In the genomic region with DNA sequence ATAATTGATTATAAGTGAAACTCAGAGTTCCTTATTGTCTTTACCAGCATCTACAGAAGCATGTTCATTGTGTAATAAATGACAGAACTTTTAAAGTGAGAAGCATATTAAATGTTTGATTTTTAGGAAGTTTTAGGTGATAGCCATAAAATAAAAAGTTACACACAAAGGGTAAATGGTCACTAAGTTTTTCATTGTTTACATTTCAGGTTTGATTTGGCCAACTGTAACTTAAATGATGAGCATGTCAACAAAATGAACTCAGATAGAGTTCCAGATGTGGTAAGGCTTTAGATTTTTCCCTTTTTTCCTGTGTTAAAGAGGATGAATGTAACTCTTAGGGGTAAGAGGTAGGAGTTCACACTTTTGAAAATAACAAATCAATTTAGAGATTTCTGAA, we compare ENCODE assay signal across 22 cellular contexts. TPM values are rescaled to one million over a fixed set of nuclear protein-coding genes. Genes with fewer than 3 reads are reported as not detected.
DNase-seq lines count a peak whose midpoint lies in the region; ATAC-seq, FAIRE-seq and TF ChIP-seq lines count a peak whose summit lies in the region.
"Had no signal": no experiment of that assay in that cellular context is flagged by ENCODE, and none has a peak within 500 bp of the region (broad histone marks: within the 10 kb centered on the region; RNA-seq: fewer than 3 reads in every experiment).

No MANE protein-coding gene starts in this region.

- H3K27ac ChIP-seq in right lobe of liver: no peak overlapping the region
- H3K27ac ChIP-seq in HepG2 (ENCODE audit: extremely low read length, insufficient read depth, low read length): no peak overlapping the region
- H3K27ac ChIP-seq: 22Rv1; A549; BLaER1 treated with 17β-estradiol and CSF1 and Interleukin-3, amounts not matched to agents 10 nM and 100 nM had no signal

- H3K27me3 ChIP-seq in right lobe of liver (no peaks in the 10 kb centered on the region), HepG2 (ENCODE audit: control insufficient read depth in 1 of 2, insufficient read depth in 2 of 2, low read length in 2 of 2) (no peaks in the 10 kb centered on the region)
- H3K27me3 ChIP-seq: BLaER1 treated with 17β-estradiol and CSF1 and Interleukin-3, amounts not matched to agents 10 nM and 100 nM had no signal

- H3K36me3 ChIP-seq in right lobe of liver (peaks cover 5 to 78% (median 40%) of the 10 kb centered on the region in 4 donors), HepG2 (replicated peaks in 1 of 2; ENCODE audit: control insufficient read depth in 1 of 2, insufficient read depth in 2 of 2, low read length in 2 of 2) (peaks cover 8 to 65% of the 10 kb centered on the region in 2 experiments)

- H3K4me3 ChIP-seq in right lobe of liver: no peak overlapping the region
- H3K4me3 ChIP-seq in HepG2 (replicated peaks in 1 of 3; ENCODE audit: insufficient read depth in 1 of 3, low read depth in 2 of 3, low read length in 3 of 3): no peak overlapping the region
- no peak overlapping the region for H3K4me3 ChIP-seq in LNCaP clone FGC (ENCODE audit: low read depth, low read length)
- H3K4me3 ChIP-seq: A549; BLaER1 treated with 17β-estradiol and CSF1 and Interleukin-3, amounts not matched to agents 10 nM and 100 nM; GM12878 had no signal

- ATAC-seq in right lobe of liver (peak in 3 of 4 donors; percentile 21 to 59 (median 43)), HepG2 (no peak), GM18502 (IDR thresholded peaks at IDR 0.05; ENCODE audit: poor library complexity, unreplicated experiment) (no peak)
- ATAC-seq: A549, GM12878 had no signal

- TF ChIP-seq CTCF in right lobe of liver (IDR thresholded peaks at IDR 0.05) (no peak), HepG2 (CRISPR knock-in tag; IDR thresholded peaks at IDR 0.05) (no peak), LNCaP clone FGC (IDR thresholded peaks at IDR 0.05; ENCODE audit: control insufficient read depth, extremely low read depth, insufficient read depth) (no peak)

- no peak for TF ChIP-seq RAD21 in HepG2 (CRISPR knock-in tag; IDR thresholded peaks at IDR 0.05)

- BruUV-seq in HepG2 (replicated peaks; lab: Mats Ljungman, UMichigan): no TSS peak

- TF ChIP-seq EP300 in HepG2 (IDR thresholded peaks at IDR 0.05; ENCODE audit: low read depth in 2 of 2, low read length in 2 of 2): no peak
- TF ChIP-seq EP300 in HepG2 (CRISPR knock-in tag; IDR thresholded peaks at IDR 0.05; ENCODE audit: borderline replicate concordance): no peak

- intact Hi-C loops in right lobe of liver (cut with DNase I): no loop called here
- intact Hi-C loops in HepG2 (cut with micrococcal nuclease; ENCODE audit: unreplicated experiment): no loop called here

- in situ Hi-C loops in HepG2 (cut with HindIII; ENCODE audit: extremely low pct_ligation_motif_present, low pct_unique_long_range_greater_than_20kb): no loop called here

- no peak overlapping the region for H3K9ac ChIP-seq in HepG2 (ENCODE audit: insufficient read depth, low read depth, low read length)
- H3K9ac ChIP-seq: BLaER1 treated with 17β-estradiol and CSF1 and Interleukin-3, amounts not matched to agents 10 nM and 100 nM had no signal

- no peak overlapping the region for H3K4me2 ChIP-seq in HepG2 (ENCODE audit: low read depth, low read length)
- H3K4me2 ChIP-seq: A549; BLaER1 treated with 17β-estradiol and CSF1 and Interleukin-3, amounts not matched to agents 10 nM and 100 nM had no signal

- CTCF ChIA-PET in HepG2 (lab: Yijun Ruan, JAX; ENCODE audit: low intra/inter-chr PET ratio, low total read pairs): no interaction called here

- no peak for FAIRE-seq in HepG2 (lab: Jason Lieb, UNC)
- no peak for FAIRE-seq in frontal cortex (lab: Jason Lieb, UNC)
- FAIRE-seq: A549, GM12878, GM12892 had no signal

- peaks cover 0 to 6% (median 0%) of the 10 kb centered on the region in 4 donors for H3K4me1 ChIP-seq in right lobe of liver
- no peaks in the 10 kb centered on the region for H3K4me1 ChIP-seq in HepG2 (ENCODE audit: insufficient read depth, low read length)
- H3K4me1 ChIP-seq: A549; BLaER1 treated with 17β-estradiol and CSF1 and Interleukin-3, amounts not matched to agents 10 nM and 100 nM had no signal

- H4K20me1 ChIP-seq in HepG2 (ENCODE audit: insufficient read depth, low read length): no peaks in the 10 kb centered on the region

- no peak for TF ChIP-seq POLR2A in right lobe of liver (IDR thresholded peaks at IDR 0.05)
- no peak for TF ChIP-seq POLR2A in HepG2 (IDR thresholded peaks at IDR 0.05; ENCODE audit: insufficient read depth in 1 of 2, low read depth in 2 of 2, low read length in 2 of 2)

- POLR2A ChIA-PET in HepG2 (lab: Yijun Ruan, JAX): no interaction called here

- H3K9me3 ChIP-seq in right lobe of liver (no peaks in the 10 kb centered on the region), HepG2 (ENCODE audit: low read length) (no peaks in the 10 kb centered on the region)
- H3K9me3 ChIP-seq: A549; BLaER1 treated with 17β-estradiol and CSF1 and Interleukin-3, amounts not matched to agents 10 nM and 100 nM had no signal

- no peaks in the 10 kb centered on the region for H3K79me2 ChIP-seq in HepG2 (ENCODE audit: insufficient read depth, low read length)

- DNase-seq in right lobe of liver (no peak), HepG2 (ENCODE audit: low spot score) (no peak), LNCaP clone FGC (ENCODE audit: low read depth) (peak; percentile 60), frontal cortex (ENCODE audit: low spot score in 2 of 2) (no peak)
- DNase-seq: AML-193; CD4-positive, alpha-beta memory T cell; CD4-positive, CD25-positive, alpha-beta regulatory T cell; CD8-positive, alpha-beta memory T cell; COR-L47; DMS 273 treated with DMSO at 0.1 percent for 48 hours; DMS153; DMS53; DMS79; DND-41; EL; GDM1 had no signal

- no peak overlapping the region for H2AFZ ChIP-seq in HepG2 (ENCODE audit: low read length)

TF ChIP-seq in HepG2, 621 proteins besides CTCF, POLR2A, EP300 and RAD21:
- no peak for TF ChIP-seq ZNF660 (CRISPR knock-in tag; IDR thresholded peaks at IDR 0.05; ENCODE audit: borderline replicate concordance, low read depth)
- TF ChIP-seq, protein P1, sequence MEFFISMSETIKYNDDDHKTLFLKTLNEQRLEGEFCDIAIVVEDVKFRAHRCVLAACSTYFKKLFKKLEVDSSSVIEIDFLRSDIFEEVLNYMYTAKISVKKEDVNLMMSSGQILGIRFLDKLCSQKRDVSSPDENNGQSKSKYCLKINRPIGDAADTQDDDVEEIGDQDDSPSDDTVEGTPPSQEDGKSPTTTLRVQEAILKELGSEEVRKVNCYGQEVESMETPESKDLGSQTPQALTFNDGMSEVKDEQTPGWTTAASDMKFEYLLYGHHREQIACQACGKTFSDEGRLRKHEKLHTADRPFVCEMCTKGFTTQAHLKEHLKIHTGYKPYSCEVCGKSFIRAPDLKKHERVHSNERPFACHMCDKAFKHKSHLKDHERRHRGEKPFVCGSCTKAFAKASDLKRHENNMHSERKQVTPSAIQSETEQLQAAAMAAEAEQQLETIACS (CRISPR knock-in tag; IDR thresholded peaks at IDR 0.05): no peak
- no peak for TF ChIP-seq SP140L (CRISPR knock-in tag; IDR thresholded peaks at IDR 0.05; ENCODE audit: borderline replicate concordance)
- no peak for TF ChIP-seq ZNF691 (CRISPR knock-in tag; IDR thresholded peaks at IDR 0.05; ENCODE audit: borderline replicate concordance, low read depth)
- TF ChIP-seq KAT2B (IDR thresholded peaks at IDR 0.05; ENCODE audit: borderline replicate concordance, low read depth, low read length): no peak

RNA-seq across cellular contexts. Expression of gene NMD3, which starts 25.9 kb away (rescaled TPM):
- total RNA-seq in right lobe of liver (10 to 100 TPM; 33.3 to 46.7 (median 42.2) TPM), HepG2 (2016; rRNA removed; fragmentation: Illumina TruSeq; extraction: Trizol) (55.2 and 95.4 TPM in 2 replicates), frontal cortex (72.6 TPM)
- total RNA-seq in HepG2 (2016; cell fraction: cytosol; rRNA removed; fragmentation: Illumina TruSeq; extraction: Trizol; ENCODE audit: low read depth): 8.5 and 10.5 TPM in 2 replicates
- total RNA-seq in HepG2 (2016; cell fraction: insoluble cytoplasmic fraction; rRNA removed; fragmentation: Illumina TruSeq; extraction: Trizol): 55.7 and 91.2 TPM in 2 replicates
- 22.8 and 30.4 TPM in 2 replicates for total RNA-seq in HepG2 (2016; cell fraction: membrane; rRNA removed; fragmentation: Illumina TruSeq; extraction: Trizol)
- total RNA-seq in HepG2 (2016; cell fraction: nucleus; rRNA removed; fragmentation: Illumina TruSeq; extraction: Trizol): 46.6 and 50.5 TPM in 2 replicates
- polyA plus RNA-seq in HepG2 (2011; rRNA removed): 31.3 and 44.2 TPM in 2 replicates
- 17.1 and 21.6 TPM in 2 replicates for polyA plus RNA-seq in HepG2 (2011; cell fraction: cytosol; rRNA removed)
- 19.8 and 20.3 TPM in 2 replicates for polyA plus RNA-seq in HepG2 (2011; cell fraction: nucleus; rRNA removed)
- 46.6 and 51.7 TPM in 2 replicates for polyA plus RNA-seq in HepG2 (2012)
- 3.5 and 4.3 TPM in 2 replicates for polyA plus RNA-seq in HepG2 (2016; cell fraction: cytosol; fragmentation: Illumina TruSeq; extraction: Trizol; ENCODE audit: low read depth)
- 73.9 and 86.1 TPM in 2 replicates for polyA plus RNA-seq in HepG2 (2016; cell fraction: insoluble cytoplasmic fraction; fragmentation: Illumina TruSeq; extraction: Trizol; ENCODE audit: low read depth)
- polyA plus RNA-seq in HepG2 (2016; cell fraction: membrane; fragmentation: Illumina TruSeq; extraction: Trizol; ENCODE audit: low read depth): 11.3 and 13.2 TPM in 2 replicates
- 39.5 and 44.5 TPM in 2 replicates for polyA plus RNA-seq in HepG2 (2016; cell fraction: nucleus; fragmentation: Illumina TruSeq; extraction: Trizol; ENCODE audit: insufficient read depth, low read depth)
- polyA minus RNA-seq in HepG2 (2011; rRNA and poly(A)+ RNA removed; ENCODE audit: low replicate concordance): 55.7 and 74.3 TPM in 2 replicates
- 50.4 and 51.5 TPM in 2 replicates for polyA minus RNA-seq in HepG2 (2011; cell fraction: cytosol; rRNA and poly(A)+ RNA removed)
- polyA minus RNA-seq in HepG2 (2011; cell fraction: nucleus; rRNA and poly(A)+ RNA removed): 85.7 and 94.0 TPM in 2 replicates

Comparison
In these comparisons a context has a peak if more than half of its experiments do, and no peak if none do; other contexts are left out.
1. ATAC-seq: peak in right lobe of liver (3 of 4); none in HepG2 (single experiment) and GM18502 (single experiment).